Comparison of ENCODE assay signal across 29 cellular contexts in genomic region chr17:80653856-80654255, GRCh38.
"Had no signal": no experiment of that assay in that cellular context is flagged by ENCODE, and none has a peak within 500 bp of the region (broad histone marks: within the 10 kb centered on the region; RNA-seq: fewer than 3 reads in every experiment).

No MANE protein-coding gene starts in this region.

- H3K4me3 ChIP-seq: esophagus squamous epithelium, ovary, prostate gland, sigmoid colon, smooth muscle cell, thoracic aorta, vagina had no signal

- H3K27me3 ChIP-seq: esophagus squamous epithelium, ovary, sigmoid colon, vagina had no signal

- FAIRE-seq: colon, endometrium, islet of Langerhans had no signal

- H3K27me3 Mint-ChIP-seq: activated CD8-positive, alpha-beta memory T cell treated with anti-CD3 and anti-CD28 coated beads, Interleukin-2, amount 10 ng/mL, durations not matched to agents 7 days and 5 days; type B pancreatic cell had no signal

- H3K27ac ChIP-seq: epithelial cell of prostate, esophagus squamous epithelium, ovary, prostate gland, sigmoid colon, thoracic aorta, vagina had no signal

- ATAC-seq: activated CD8-positive, alpha-beta memory T cell treated with anti-CD3 and anti-CD28 coated beads, Interleukin-2, amount 10 ng/mL, durations not matched to agents 7 days and 5 days; activated CD8-positive, alpha-beta T cell treated with anti-CD3 and anti-CD28 coated beads, Interleukin-2, amount 10 ng/mL, durations not matched to agents 7 days and 5 days; left ventricle myocardium superior had no signal

- H3K27ac Mint-ChIP-seq: activated CD8-positive, alpha-beta memory T cell treated with anti-CD3 and anti-CD28 coated beads, Interleukin-2, amount 10 ng/mL, durations not matched to agents 7 days and 5 days; activated CD8-positive, alpha-beta T cell treated with anti-CD3 and anti-CD28 coated beads, Interleukin-2, amount 10 ng/mL, durations not matched to agents 7 days and 5 days; activated naive CD4-positive, alpha-beta T cell treated with anti-CD3 and anti-CD28 coated beads for 36 hours; nephron progenitor cell; type B pancreatic cell had no signal

- H3K36me3 ChIP-seq: esophagus squamous epithelium, ovary, prostate gland, sigmoid colon, thoracic aorta, vagina had no signal

- H3K4me1 ChIP-seq: prostate gland had no signal

- H3K9me3 ChIP-seq: ovary, prostate gland, vagina had no signal

- H3K4me3 Mint-ChIP-seq: activated CD8-positive, alpha-beta memory T cell treated with anti-CD3 and anti-CD28 coated beads, Interleukin-2, amount 10 ng/mL, durations not matched to agents 7 days and 5 days; activated CD8-positive, alpha-beta T cell treated with anti-CD3 and anti-CD28 coated beads, Interleukin-2, amount 10 ng/mL, durations not matched to agents 7 days and 5 days; activated naive CD4-positive, alpha-beta T cell treated with anti-CD3 and anti-CD28 coated beads for 36 hours; nephron progenitor cell; type B pancreatic cell had no signal

- H3K4me2 ChIP-seq: smooth muscle cell had no signal

- DNase-seq: activated CD4-positive, alpha-beta T cell treated with anti-CD3 and anti-CD28 coated beads for 1 hour; activated CD4-positive, alpha-beta T cell treated with anti-CD3 and anti-CD28 coated beads, Interleukin-2, amount 50 U/mL, for 1 hour; activated CD8-positive, alpha-beta memory T cell treated with anti-CD3 and anti-CD28 coated beads, Interleukin-2, amount 10 ng/mL, durations not matched to agents 7 days and 5 days; activated CD8-positive, alpha-beta T cell treated with anti-CD3 and anti-CD28 coated beads, Interleukin-2, amount 10 ng/mL, durations not matched to agents 7 days and 5 days; activated effector memory CD4-positive, alpha-beta T cell treated with anti-CD3 and anti-CD28 coated beads, Interleukin-2, amount 50 U/mL, for 16 hours; activated naive CD4-positive, alpha-beta T cell treated with anti-CD3 and anti-CD28 coated beads for 36 hours; anterior cingulate cortex; dermis blood vessel endothelial cell; effector CD4-positive, alpha-beta T cell; esophagus squamous epithelium; foreskin melanocyte; left ventricle myocardium superior; nephron progenitor cell; retina; sigmoid colon; stimulated activated CD4-positive, alpha-beta T cell treated with anti-CD3 and anti-CD28 coated beads, Interleukin-1b, Interleukin-23, amount 100 ng/mL, for 48 hours; stimulated activated CD4-positive, alpha-beta T cell treated with anti-CD3 and anti-CD28 coated beads, Interleukin-4, amount 100 ng/mL, for 4 hours; stimulated activated naive CD4-positive, alpha-beta T cell treated with Interleukin-2 at 50 U/mL for 16 hours; T-helper 2 cell had no signal
